Comparison of ENCODE assay signal across 20 cellular contexts in genomic region chr10:6504296-6504695, GRCh38.
DNase-seq lines count a peak whose midpoint lies in the region; ATAC-seq, FAIRE-seq and TF ChIP-seq lines count a peak whose summit lies in the region.
"Had no signal": no experiment of that assay in that cellular context is flagged by ENCODE, and none has a peak within 500 bp of the region (broad histone marks: within the 10 kb centered on the region; RNA-seq: fewer than 3 reads in every experiment).

No MANE protein-coding gene starts in this region.

- peak; percentile 25 to 63 for ATAC-seq in activated T-cell treated with anti-CD3 and anti-CD28 coated beads, Interleukin-2, amount 50 U/mL, for 4 hours
- peak; percentile 81 for ATAC-seq in stimulated activated naive CD8-positive, alpha-beta T cell treated with anti-CD3 and anti-CD28 coated beads, Interleukin-15, Interleukin-2, amounts not matched to agents 100 U/mL and 50 U/mL, for 24 hours
- ATAC-seq in GM19324 (IDR thresholded peaks at IDR 0.05; ENCODE audit: low FRiP score, unreplicated experiment): no peak
- ATAC-seq: HCT116, PC-3, right cardiac atrium had no signal

- H3K4me3 ChIP-seq in keratinocyte (ENCODE audit: control insufficient read depth in 2 of 3, extremely low read depth in 1 of 3, insufficient read depth in 2 of 3, low read depth in 1 of 3, low read length in 3 of 3) (no peak overlapping the region), uterus (no peak overlapping the region)
- H3K4me3 ChIP-seq: SJSA1, tibial artery had no signal

- H3K27ac ChIP-seq in keratinocyte (ENCODE audit: control insufficient read depth, insufficient read depth, low read length) (no peak overlapping the region), uterus (no peak overlapping the region)
- H3K27ac ChIP-seq: SJSA1, tibial artery had no signal

- no peaks in the 10 kb centered on the region for H3K27me3 ChIP-seq in keratinocyte (ENCODE audit: control insufficient read depth, extremely low read depth, insufficient read depth, low read length)
- no peaks in the 10 kb centered on the region for H3K27me3 ChIP-seq in uterus
- H3K27me3 ChIP-seq: tibial artery had no signal

- H3K9me3 Mint-ChIP-seq in activated T-cell treated with anti-CD3 and anti-CD28 coated beads, Interleukin-2, amount 50 U/mL, for 4 hours: peaks cover 5% of the 10 kb centered on the region
- H3K9me3 Mint-ChIP-seq: mesothelial cell of epicardium had no signal

- no peak for TF ChIP-seq CTCF in keratinocyte (optimal IDR thresholded peaks at IDR 0.05 in 1 of 3, IDR thresholded peaks at IDR 0.05 in 1 of 3, conservative IDR thresholded peaks at IDR 0.05 in 1 of 3; ENCODE audit: extremely low read depth in 1 of 3, insufficient read depth in 2 of 3, low read length in 3 of 3)
- TF ChIP-seq CTCF in uterus (IDR thresholded peaks at IDR 0.05): no peak

- H2AFZ ChIP-seq in keratinocyte (ENCODE audit: control insufficient read depth, low read length): no peak overlapping the region

- H3K9me1 ChIP-seq in keratinocyte (ENCODE audit: control insufficient read depth, extremely low read depth, insufficient read depth, low read length): no peaks in the 10 kb centered on the region

- H3K4me1 ChIP-seq in keratinocyte (ENCODE audit: control insufficient read depth, extremely low read depth, insufficient read depth, low read length) (peaks cover 33% of the 10 kb centered on the region), uterus (no peaks in the 10 kb centered on the region)
- H3K4me1 ChIP-seq: SJSA1, tibial artery had no signal

- no peaks in the 10 kb centered on the region for H3K9me3 ChIP-seq in keratinocyte (ENCODE audit: control insufficient read depth, low read depth, low read length)
- H3K9me3 ChIP-seq in uterus: no peaks in the 10 kb centered on the region
- H3K9me3 ChIP-seq: SJSA1, tibial artery had no signal

- peaks cover 67% of the 10 kb centered on the region for H3K4me1 Mint-ChIP-seq in activated T-cell treated with anti-CD3 and anti-CD28 coated beads, Interleukin-2, amount 50 U/mL, for 4 hours (ENCODE audit: low read depth)
- H3K4me1 Mint-ChIP-seq: mesothelial cell of epicardium had no signal

- H3K4me3 Mint-ChIP-seq in activated T-cell treated with anti-CD3 and anti-CD28 coated beads, Interleukin-2, amount 50 U/mL, for 4 hours: no peak overlapping the region
- H3K4me3 Mint-ChIP-seq: mesothelial cell of epicardium had no signal

- H4K20me1 ChIP-seq in keratinocyte (ENCODE audit: control insufficient read depth, extremely low read depth, insufficient read depth, low read length): no peaks in the 10 kb centered on the region

- H3K36me3 ChIP-seq in keratinocyte (ENCODE audit: control insufficient read depth in 2 of 2, extremely low read depth in 1 of 2, insufficient read depth in 2 of 2, low read length in 2 of 2) (no peaks in the 10 kb centered on the region), uterus (no peaks in the 10 kb centered on the region)
- H3K36me3 ChIP-seq: SJSA1, tibial artery had no signal

- intact Hi-C loops in uterus (cut with DNase I; ENCODE audit: low total_unique reads): no loop called here

- TF ChIP-seq POLR2A in uterus (IDR thresholded peaks at IDR 0.05): no peak

- FAIRE-seq in keratinocyte (lab: Jason Lieb, UNC) (no peak), RCC 7860 (lab: Jason Lieb, UNC) (no peak)
- FAIRE-seq: TTC549 had no signal

- peaks cover 52% of the 10 kb centered on the region for H3K36me3 Mint-ChIP-seq in activated T-cell treated with anti-CD3 and anti-CD28 coated beads, Interleukin-2, amount 50 U/mL, for 4 hours (ENCODE audit: insufficient read depth)
- H3K36me3 Mint-ChIP-seq: mesothelial cell of epicardium had no signal

- H3K4me2 ChIP-seq in keratinocyte (ENCODE audit: control insufficient read depth, extremely low read depth, insufficient read depth, low read depth, low read length): peak overlapping the region; percentile 18

- H3K9ac ChIP-seq in keratinocyte (ENCODE audit: control insufficient read depth, extremely low read depth, insufficient read depth, low read length): no peak overlapping the region

- DNase-seq in stimulated activated CD4-positive, alpha-beta T cell treated with anti-CD3 and anti-CD28 coated beads, Interleukin-12 subunit alpha, Interleukin-12 subunit beta, amount 100 ng/mL, for 48 hours (ENCODE audit: low read depth in 2 of 3, low spot score in 1 of 3): peak in 2 of 3 donors; percentile 28 to 37
- no peak for DNase-seq in stimulated activated CD4-positive, alpha-beta T cell treated with anti-CD3 and anti-CD28 coated beads, Interleukin-4, amount 100 ng/mL, for 1 hour
- DNase-seq in activated T-cell treated with anti-CD3 and anti-CD28 coated beads, Interleukin-2, amount 50 U/mL, for 4 hours: no peak
- DNase-seq in keratinocyte (ENCODE audit: low read depth, low spot score) (no peak), uterus (no peak), RCC 7860 (ENCODE audit: low spot score) (no peak)
- DNase-seq in stimulated activated naive CD8-positive, alpha-beta T cell treated with anti-CD3 and anti-CD28 coated beads, Interleukin-15, Interleukin-2, amounts not matched to agents 100 U/mL and 50 U/mL, for 24 hours: peak; percentile 68
- DNase-seq: Calu3; effector CD4-positive, alpha-beta T cell; kidney glomerular epithelial cell; NCI-H2081 treated with DMSO at 0.1 percent for 48 hours; NCI-H526; PC-3; right cardiac atrium; tibial artery had no signal

- no peaks in the 10 kb centered on the region for H3K79me2 ChIP-seq in keratinocyte (ENCODE audit: control insufficient read depth, insufficient read depth, low read length)

- dilution Hi-C loops in keratinocyte (cut with MboI; ENCODE audit: extremely low pct_ligation_motif_present, low sequenced_read_pairs): no loop called here

- no peaks in the 10 kb centered on the region for H3K27me3 Mint-ChIP-seq in activated T-cell treated with anti-CD3 and anti-CD28 coated beads, Interleukin-2, amount 50 U/mL, for 4 hours (ENCODE audit: low read depth)

Comparison
In these comparisons a context has a peak if more than half of its experiments do, and no peak if none do; other contexts are left out.
1. DNase-seq: peak in stimulated activated CD4-positive, alpha-beta T cell treated with anti-CD3 and anti-CD28 coated beads, Interleukin-12 subunit alpha, Interleukin-12 subunit beta, amount 100 ng/mL, for 48 hours (2 of 3) and stimulated activated naive CD8-positive, alpha-beta T cell treated with anti-CD3 and anti-CD28 coated beads, Interleukin-15, Interleukin-2, amounts not matched to agents 100 U/mL and 50 U/mL, for 24 hours (single experiment); none in stimulated activated CD4-positive, alpha-beta T cell treated with anti-CD3 and anti-CD28 coated beads, Interleukin-4, amount 100 ng/mL, for 1 hour (single experiment), activated T-cell treated with anti-CD3 and anti-CD28 coated beads, Interleukin-2, amount 50 U/mL, for 4 hours (single experiment), keratinocyte (single experiment), uterus (0 of 2) and RCC 7860 (single experiment).